1 cellular context compared by ENCODE assay signal in genomic region chr6:37259191-37259590, GRCh38.
TF ChIP-seq lines count a peak whose summit lies in the region.

No MANE protein-coding gene starts in this region.

TF ChIP-seq in A549, 52 proteins besides CTCF, POLR2A, EP300 and RAD21 (continued from another document):
- TF ChIP-seq, protein P1, sequence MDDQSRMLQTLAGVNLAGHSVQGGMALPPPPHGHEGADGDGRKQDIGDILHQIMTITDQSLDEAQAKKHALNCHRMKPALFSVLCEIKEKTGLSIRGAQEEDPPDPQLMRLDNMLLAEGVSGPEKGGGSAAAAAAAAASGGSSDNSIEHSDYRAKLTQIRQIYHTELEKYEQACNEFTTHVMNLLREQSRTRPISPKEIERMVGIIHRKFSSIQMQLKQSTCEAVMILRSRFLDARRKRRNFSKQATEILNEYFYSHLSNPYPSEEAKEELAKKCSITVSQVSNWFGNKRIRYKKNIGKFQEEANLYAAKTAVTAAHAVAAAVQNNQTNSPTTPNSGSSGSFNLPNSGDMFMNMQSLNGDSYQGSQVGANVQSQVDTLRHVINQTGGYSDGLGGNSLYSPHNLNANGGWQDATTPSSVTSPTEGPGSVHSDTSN (IDR thresholded peaks at IDR 0.05), result no peak
- TF ChIP-seq CBX2 (IDR thresholded peaks at IDR 0.05; ENCODE audit: borderline replicate concordance, low read depth) (no peak), FOSB (CRISPR knock-in tag; IDR thresholded peaks at IDR 0.05) (no peak), JUN (IDR thresholded peaks at IDR 0.05) (no peak), NPAS2 (CRISPR knock-in tag; IDR thresholded peaks at IDR 0.05; ENCODE audit: borderline replicate concordance) (no peak), EHF (CRISPR knock-in tag; IDR thresholded peaks at IDR 0.05) (no peak), HOXB5 (CRISPR knock-in tag; IDR thresholded peaks at IDR 0.05) (no peak), MAFK (IDR thresholded peaks at IDR 0.05; ENCODE audit: partially characterized antibody) (no peak), HOXB13 (CRISPR knock-in tag; IDR thresholded peaks at IDR 0.05; ENCODE audit: low read depth) (no peak), TP53 (CRISPR knock-in tag; IDR thresholded peaks at IDR 0.05) (no peak), MAZ (IDR thresholded peaks at IDR 0.05; ENCODE audit: borderline replicate concordance, low read depth, low read length) (no peak), SMC3 (IDR thresholded peaks at IDR 0.05) (no peak), POLR2AphosphoS2 (conservative IDR thresholded peaks at IDR 0.05; ENCODE audit: low read length) (no peak)
- TF ChIP-seq, protein P2, sequence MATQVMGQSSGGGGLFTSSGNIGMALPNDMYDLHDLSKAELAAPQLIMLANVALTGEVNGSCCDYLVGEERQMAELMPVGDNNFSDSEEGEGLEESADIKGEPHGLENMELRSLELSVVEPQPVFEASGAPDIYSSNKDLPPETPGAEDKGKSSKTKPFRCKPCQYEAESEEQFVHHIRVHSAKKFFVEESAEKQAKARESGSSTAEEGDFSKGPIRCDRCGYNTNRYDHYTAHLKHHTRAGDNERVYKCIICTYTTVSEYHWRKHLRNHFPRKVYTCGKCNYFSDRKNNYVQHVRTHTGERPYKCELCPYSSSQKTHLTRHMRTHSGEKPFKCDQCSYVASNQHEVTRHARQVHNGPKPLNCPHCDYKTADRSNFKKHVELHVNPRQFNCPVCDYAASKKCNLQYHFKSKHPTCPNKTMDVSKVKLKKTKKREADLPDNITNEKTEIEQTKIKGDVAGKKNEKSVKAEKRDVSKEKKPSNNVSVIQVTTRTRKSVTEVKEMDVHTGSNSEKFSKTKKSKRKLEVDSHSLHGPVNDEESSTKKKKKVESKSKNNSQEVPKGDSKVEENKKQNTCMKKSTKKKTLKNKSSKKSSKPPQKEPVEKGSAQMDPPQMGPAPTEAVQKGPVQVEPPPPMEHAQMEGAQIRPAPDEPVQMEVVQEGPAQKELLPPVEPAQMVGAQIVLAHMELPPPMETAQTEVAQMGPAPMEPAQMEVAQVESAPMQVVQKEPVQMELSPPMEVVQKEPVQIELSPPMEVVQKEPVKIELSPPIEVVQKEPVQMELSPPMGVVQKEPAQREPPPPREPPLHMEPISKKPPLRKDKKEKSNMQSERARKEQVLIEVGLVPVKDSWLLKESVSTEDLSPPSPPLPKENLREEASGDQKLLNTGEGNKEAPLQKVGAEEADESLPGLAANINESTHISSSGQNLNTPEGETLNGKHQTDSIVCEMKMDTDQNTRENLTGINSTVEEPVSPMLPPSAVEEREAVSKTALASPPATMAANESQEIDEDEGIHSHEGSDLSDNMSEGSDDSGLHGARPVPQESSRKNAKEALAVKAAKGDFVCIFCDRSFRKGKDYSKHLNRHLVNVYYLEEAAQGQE (IDR thresholded peaks at IDR 0.05), result no peak
